Comparison of ENCODE assay signal across 8 cellular contexts in genomic region chrX:20378291-20378920, GRCh38.
DNase-seq lines count a peak whose midpoint lies in the region; ATAC-seq, FAIRE-seq and TF ChIP-seq lines count a peak whose summit lies in the region.

No MANE protein-coding gene starts in this region.

- DNase-seq in AG08395 (ENCODE audit: low spot score) = peak; percentile 3
- DNase-seq in M059J (ENCODE audit: low read depth) = peak; percentile 86
- DNase-seq in bronchial epithelial cell (ENCODE audit: low read depth) = peak; percentile 92
- no peak for DNase-seq in COLO829 (ENCODE audit: low spot score)
- DNase-seq in NCI-H524 (lab: John Stamatoyannopoulos, UW) = no peak
- no peak for DNase-seq in gastrocnemius medialis

- H3K27me3 ChIP-seq in bronchial epithelial cell (ENCODE audit: control insufficient read depth, insufficient read depth, low read length) (no peaks in the 10 kb centered on the region), gastrocnemius medialis (no peaks in the 10 kb centered on the region)

- H3K4me3 ChIP-seq in bronchial epithelial cell (ENCODE audit: low read depth, low read length) (no peak overlapping the region), gastrocnemius medialis (no peak overlapping the region)

- H3K27ac ChIP-seq in gastrocnemius medialis = no peak overlapping the region

- intact Hi-C loops in gastrocnemius medialis (cut with DNase I; ENCODE audit: low total_unique reads) = no loop called here

- H3K36me3 ChIP-seq in bronchial epithelial cell (ENCODE audit: control insufficient read depth, insufficient read depth, low read length) = no peaks in the 10 kb centered on the region
- no peaks in the 10 kb centered on the region for H3K36me3 ChIP-seq in gastrocnemius medialis

- ATAC-seq in GM19372 (IDR thresholded peaks at IDR 0.05; ENCODE audit: low read depth, unreplicated experiment) (peak; percentile 65), HG03571 (IDR thresholded peaks at IDR 0.05; ENCODE audit: unreplicated experiment) (no peak), gastrocnemius medialis (no peak)

- no peak for FAIRE-seq in bronchial epithelial cell (lab: Jason Lieb, UNC)

- no peaks in the 10 kb centered on the region for H3K9me3 ChIP-seq in gastrocnemius medialis

- TF ChIP-seq CTCF in bronchial epithelial cell (IDR thresholded peaks at IDR 0.05; ENCODE audit: insufficient read depth, low read length, severe bottlenecking) (no peak), gastrocnemius medialis (IDR thresholded peaks at IDR 0.05 in 4 of 5, conservative IDR thresholded peaks at IDR 0.05 in 1 of 5) (no peak)

- H3K4me1 ChIP-seq in gastrocnemius medialis = peaks cover 3 to 4% of the 10 kb centered on the region in 2 donors

- no peak for TF ChIP-seq POLR2A in gastrocnemius medialis (IDR thresholded peaks at IDR 0.05)

- in situ Hi-C loops in gastrocnemius medialis (cut with MboI; ENCODE audit: low sequenced_read_pairs in 4 of 4) = no loop called here

Comparison
In these comparisons a context has a peak if more than half of its experiments do, and no peak if none do; other contexts are left out.
1. DNase-seq: peak in AG08395 (single experiment), M059J (single experiment) and bronchial epithelial cell (single experiment); none in COLO829 (single experiment), NCI-H524 (0 of 2) and gastrocnemius medialis (0 of 2).